In the genomic region with DNA sequence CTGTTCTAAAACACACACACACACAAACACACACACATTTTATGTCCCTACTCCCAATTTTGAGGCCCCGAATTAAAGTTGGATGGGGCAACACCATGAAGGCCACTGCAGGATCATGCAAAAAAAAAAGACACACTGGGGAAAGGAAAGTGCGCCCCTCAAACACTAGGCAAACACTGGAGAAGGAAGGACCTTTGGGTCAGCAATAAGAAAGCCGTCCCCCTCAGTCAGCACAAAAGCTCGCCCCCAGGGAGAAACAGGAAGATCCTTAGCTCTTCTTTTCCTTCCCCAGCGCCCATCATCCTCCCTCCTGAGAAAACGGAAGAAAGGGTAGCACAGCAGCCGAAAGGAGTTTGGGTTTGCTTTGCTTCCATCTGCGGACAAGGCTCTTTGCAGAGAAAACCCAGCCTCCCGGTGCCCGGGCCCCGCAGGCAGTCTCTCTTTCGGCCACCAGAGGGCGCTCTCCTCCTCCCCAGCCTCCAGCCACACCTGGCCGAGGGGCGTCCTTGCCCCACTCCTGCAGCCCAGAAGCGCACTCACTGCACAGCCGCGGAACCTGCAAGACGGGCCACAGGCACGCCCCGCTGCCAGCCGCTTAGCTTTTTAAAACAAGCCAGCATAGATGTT, we compare ENCODE assay signal across 1 cellular context.
TF ChIP-seq lines count a peak whose summit lies in the region.

No MANE protein-coding gene starts in this region.

TF ChIP-seq in HEK293, 187 proteins besides CTCF, POLR2A, EP300 and RAD21 (continued from another document):
- TF ChIP-seq, protein P1, sequence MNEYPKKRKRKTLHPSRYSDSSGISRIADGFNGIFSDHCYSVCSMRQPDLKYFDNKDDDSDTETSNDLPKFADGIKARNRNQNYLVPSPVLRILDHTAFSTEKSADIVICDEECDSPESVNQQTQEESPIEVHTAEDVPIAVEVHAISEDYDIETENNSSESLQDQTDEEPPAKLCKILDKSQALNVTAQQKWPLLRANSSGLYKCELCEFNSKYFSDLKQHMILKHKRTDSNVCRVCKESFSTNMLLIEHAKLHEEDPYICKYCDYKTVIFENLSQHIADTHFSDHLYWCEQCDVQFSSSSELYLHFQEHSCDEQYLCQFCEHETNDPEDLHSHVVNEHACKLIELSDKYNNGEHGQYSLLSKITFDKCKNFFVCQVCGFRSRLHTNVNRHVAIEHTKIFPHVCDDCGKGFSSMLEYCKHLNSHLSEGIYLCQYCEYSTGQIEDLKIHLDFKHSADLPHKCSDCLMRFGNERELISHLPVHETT (tag by site-specific recombination; IDR thresholded peaks at IDR 0.05) = no peak
- peak; percentile 56; the same call in 1 of the 2 replicates for TF ChIP-seq KLF16 (tag by site-specific recombination; IDR thresholded peaks at IDR 0.05)
- peak; percentile 29; the same call in 1 of the 2 replicates for TF ChIP-seq ZNF335 (tag by site-specific recombination; conservative IDR thresholded peaks at IDR 0.05)
- 0 out of 2 replicates have a peak, but pooled peaks have one; percentile 15 for TF ChIP-seq KLF8 (tag by site-specific recombination; IDR thresholded peaks at IDR 0.05)
- peak; percentile 64 for TF ChIP-seq ZNF654 (tag by site-specific recombination; IDR thresholded peaks at IDR 0.05; ENCODE audit: low read depth)
- no peak for TF ChIP-seq ZNF37A (tag by site-specific recombination; IDR thresholded peaks at IDR 0.05)
- no peak for TF ChIP-seq ZNF514 (tag by site-specific recombination; IDR thresholded peaks at IDR 0.05)
